9 cellular contexts compared by ENCODE assay signal in the genomic region with DNA sequence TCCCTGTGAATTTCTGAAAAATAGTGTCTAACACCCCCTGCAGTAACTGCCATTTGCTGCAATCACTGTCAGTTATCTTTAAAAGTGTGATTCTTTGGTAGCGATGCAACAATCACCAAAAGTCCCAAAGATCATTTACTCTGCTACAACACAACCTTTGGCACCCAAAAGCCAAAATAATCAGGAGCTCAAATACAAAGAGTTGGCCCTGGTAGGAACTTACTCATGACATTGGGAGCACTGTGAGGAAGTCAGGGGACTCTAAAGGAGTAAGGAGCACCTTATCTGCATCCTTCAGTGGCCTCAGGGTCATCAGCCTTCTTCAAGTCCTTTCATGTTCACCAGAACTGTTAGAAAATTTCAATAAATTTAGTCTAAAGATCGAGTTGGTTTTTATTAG.
"Had no signal": no experiment of that assay in that cellular context is flagged by ENCODE, and none has a peak within 500 bp of the region (broad histone marks: within the 10 kb centered on the region; RNA-seq: fewer than 3 reads in every experiment).

No MANE protein-coding gene starts in this region.

- H3K27ac ChIP-seq: GM23248, HL-60 had no signal

- H3K4me3 ChIP-seq: GM23248, HAP-1 had no signal

- H3K4me1 ChIP-seq: HAP-1 had no signal

- H2AFZ ChIP-seq: GM23248 had no signal

- H3K36me3 ChIP-seq: HAP-1 had no signal

- DNase-seq: GM23248, GOT3, H7, HFFc6, IMR-90, KBM-7 had no signal

- ATAC-seq: HCT116 had no signal
